10 cellular contexts compared by ENCODE assay signal in the genomic region with DNA sequence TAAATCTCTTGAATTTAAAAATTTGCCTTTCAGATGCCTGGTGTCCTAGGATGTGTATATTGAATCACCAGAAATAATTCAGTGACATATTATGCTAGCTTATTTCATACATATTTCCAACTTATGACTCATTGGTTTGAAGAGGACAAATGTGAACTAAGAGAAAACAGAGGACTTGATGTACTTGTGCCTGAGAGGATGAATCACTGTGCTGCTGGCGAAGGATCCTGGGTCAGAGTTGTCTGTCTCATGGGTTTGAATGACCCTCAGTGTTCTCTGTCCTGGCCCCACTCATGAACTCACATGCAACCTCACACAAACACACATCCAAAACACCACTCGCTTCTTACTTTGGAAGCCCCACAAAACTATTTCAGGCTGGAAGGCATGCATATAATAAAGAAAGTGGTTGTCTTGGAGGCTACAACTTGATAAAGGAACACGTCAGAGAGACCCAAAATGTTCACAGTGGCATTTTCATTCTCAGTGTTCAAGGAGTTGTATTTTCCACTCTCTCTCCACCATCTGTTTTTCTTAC.
DNase-seq lines count a peak whose midpoint lies in the region; ATAC-seq and TF ChIP-seq lines count a peak whose summit lies in the region.
"Had no signal": no experiment of that assay in that cellular context is flagged by ENCODE, and none has a peak within 500 bp of the region (broad histone marks: within the 10 kb centered on the region; RNA-seq: fewer than 3 reads in every experiment).

No MANE protein-coding gene starts in this region.

- peaks cover 2% of the 10 kb centered on the region for H3K4me1 ChIP-seq in fibroblast of lung (ENCODE audit: control insufficient read depth, extremely low read depth, insufficient read depth, low read length)

- ATAC-seq in GM18868 (IDR thresholded peaks at IDR 0.05; ENCODE audit: unreplicated experiment) = no peak
- no peak for ATAC-seq in HG03095 (IDR thresholded peaks at IDR 0.05; ENCODE audit: unreplicated experiment)
- ATAC-seq: K562 had no signal

- H3K27me3 ChIP-seq in fibroblast of lung (ENCODE audit: control insufficient read depth, insufficient read depth, low read length) = no peaks in the 10 kb centered on the region

- no peaks in the 10 kb centered on the region for H3K36me3 ChIP-seq in fibroblast of lung (ENCODE audit: control insufficient read depth, insufficient read depth, low read length)

- H2AFZ ChIP-seq in fibroblast of lung (ENCODE audit: low read length) = no peak overlapping the region

- in situ Hi-C loops in ACHN (cut with HindIII; ENCODE audit: low pct_ligation_motif_present, low pct_unique_long_range_greater_than_20kb, low sequenced_read_pairs) = no loop called here

- DNase-seq in ACHN (peak; percentile 2), RKO (ENCODE audit: low spot score) (peak; percentile 65), fibroblast of lung (ENCODE audit: low read depth in 2 of 2) (peak; percentile 82 to 100), non-pigmented ciliary epithelial cell (ENCODE audit: low read depth) (peak; percentile 83), HK-2 (ENCODE audit: unreplicated experiment) (no peak), globus pallidus (ENCODE audit: low spot score) (no peak)
- DNase-seq: T-helper 9 cell had no signal

- no peak overlapping the region for H3K27ac ChIP-seq in fibroblast of lung (ENCODE audit: insufficient read depth, low read length)

- no peaks in the 10 kb centered on the region for H3K9me3 ChIP-seq in fibroblast of lung (ENCODE audit: control insufficient read depth, insufficient read depth, low read depth, low read length)

- no peak for TF ChIP-seq CTCF in fibroblast of lung (conservative IDR thresholded peaks at IDR 0.05 in 1 of 2, IDR thresholded peaks at IDR 0.05 in 1 of 2; ENCODE audit: low read depth in 1 of 2, low read length in 2 of 2)

- H3K4me2 ChIP-seq in fibroblast of lung (ENCODE audit: extremely low read depth, insufficient read depth, low read length) = no peak overlapping the region

- no peaks in the 10 kb centered on the region for H3K79me2 ChIP-seq in fibroblast of lung (ENCODE audit: control insufficient read depth, insufficient read depth, low read length)

- no peaks in the 10 kb centered on the region for H4K20me1 ChIP-seq in fibroblast of lung (ENCODE audit: control insufficient read depth, extremely low read depth, insufficient read depth, low read length)

- H3K4me3 ChIP-seq in fibroblast of lung (replicated peaks in 1 of 4; ENCODE audit: control extremely low read depth in 1 of 4, insufficient read depth in 1 of 4, low read depth in 3 of 4, low read length in 4 of 4) = no peak overlapping the region
- H3K4me3 ChIP-seq: K562 had no signal

- no peak overlapping the region for H3K9ac ChIP-seq in fibroblast of lung (ENCODE audit: insufficient read depth, low read length)

Comparison
In these comparisons a context has a peak if more than half of its experiments do, and no peak if none do; other contexts are left out.
1. DNase-seq: peak in ACHN (single experiment), RKO (single experiment), fibroblast of lung (2 of 2) and non-pigmented ciliary epithelial cell (single experiment); none in HK-2 (single experiment) and globus pallidus (single experiment).